Comparison of ENCODE assay signal across 33 cellular contexts in genomic region chr13:42140494-42140893, GRCh38.
"Had no signal": no experiment of that assay in that cellular context is flagged by ENCODE, and none has a peak within 500 bp of the region (broad histone marks: within the 10 kb centered on the region; RNA-seq: fewer than 3 reads in every experiment).

No MANE protein-coding gene starts in this region.

- H3K9me2 ChIP-seq: SK-N-SH had no signal

- H3K27ac Mint-ChIP-seq: activated CD4-positive, alpha-beta T cell treated with anti-CD3 and anti-CD28 coated beads, Interleukin-2, amount 10 ng/mL, durations not matched to agents 24 days and 14 days; activated naive CD8-positive, alpha-beta T cell treated with anti-CD3 and anti-CD28 coated beads, Interleukin-2, amount 10 ng/mL, durations not matched to agents 7 days and 5 days; activated T-helper 17 cell treated with anti-CD3 and anti-CD28 coated beads, Interleukin-2, amount 50 U/mL, for 72 hours; T-helper 1 cell treated with Interleukin-12 subunit alpha and Interleukin-12 subunit beta and Interleukin-4 antibody, amounts not matched to agents 30 μg/mL and 1 μg/mL, for 36 hours; T-helper 2 cell treated with Interferon-gamma antibody and Interleukin-4, amounts not matched to agents 5 μg/mL and 100 μg/mL, for 36 hours had no signal

- H3K9me3 ChIP-seq: adrenal gland, body of pancreas, Peyer's patch, SJSA1, SK-N-SH had no signal

- H3K36me3 ChIP-seq: adrenal gland, Peyer's patch, SJSA1 had no signal

- H3K27me3 ChIP-seq: adrenal gland, body of pancreas, Peyer's patch, SJSA1 had no signal

- H3K4me3 Mint-ChIP-seq: activated CD4-positive, alpha-beta T cell treated with anti-CD3 and anti-CD28 coated beads, Interleukin-2, amount 10 ng/mL, durations not matched to agents 24 days and 14 days; activated naive CD8-positive, alpha-beta T cell treated with anti-CD3 and anti-CD28 coated beads, Interleukin-2, amount 10 ng/mL, durations not matched to agents 7 days and 5 days; activated T-helper 17 cell treated with anti-CD3 and anti-CD28 coated beads, Interleukin-2, amount 50 U/mL, for 72 hours; T-helper 1 cell treated with Interleukin-12 subunit alpha and Interleukin-12 subunit beta and Interleukin-4 antibody, amounts not matched to agents 30 μg/mL and 1 μg/mL, for 36 hours; T-helper 2 cell treated with Interferon-gamma antibody and Interleukin-4, amounts not matched to agents 5 μg/mL and 100 μg/mL, for 36 hours had no signal

- H3K4me1 ChIP-seq: body of pancreas, Peyer's patch had no signal

- H3K4me3 ChIP-seq: adrenal gland, body of pancreas, Peyer's patch, SJSA1 had no signal

- ATAC-seq: activated T-helper 17 cell treated with anti-CD3 and anti-CD28 coated beads, Interleukin-2, amount 50 U/mL, for 72 hours; body of pancreas; PC-3 had no signal

- H3K4me2 ChIP-seq: SK-N-SH had no signal

- H3K27ac ChIP-seq: adrenal gland, body of pancreas, Peyer's patch, SJSA1 had no signal

- FAIRE-seq: astrocyte, TTC549 had no signal

- H3K27me3 Mint-ChIP-seq: activated CD4-positive, alpha-beta T cell treated with anti-CD3 and anti-CD28 coated beads, Interleukin-2, amount 10 ng/mL, durations not matched to agents 24 days and 14 days; activated naive CD8-positive, alpha-beta T cell treated with anti-CD3 and anti-CD28 coated beads, Interleukin-2, amount 10 ng/mL, durations not matched to agents 7 days and 5 days; activated T-helper 17 cell treated with anti-CD3 and anti-CD28 coated beads, Interleukin-2, amount 50 U/mL, for 72 hours had no signal

- DNase-seq: activated CD4-positive, alpha-beta T cell treated with anti-CD3 and anti-CD28 coated beads, Interleukin-2, amount 10 ng/mL, durations not matched to agents 24 days and 14 days; activated CD4-positive, alpha-beta T cell treated with anti-CD3 and anti-CD28 coated beads, Interleukin-2, amount 50 U/mL, for 4 hours; activated CD8-positive, alpha-beta memory T cell treated with anti-CD3 and anti-CD28 coated beads, Interleukin-2, amount 50 U/mL, for 4 hours; activated effector memory CD4-positive, alpha-beta T cell treated with anti-CD3 and anti-CD28 coated beads, Interleukin-2, amount 50 U/mL, for 16 hours; activated naive CD4-positive, alpha-beta T cell; activated naive CD4-positive, alpha-beta T cell treated with anti-CD3 and anti-CD28 coated beads, Interleukin-2, amount 50 U/mL, for 16 hours; activated naive CD8-positive, alpha-beta T cell treated with anti-CD3 and anti-CD28 coated beads, Interleukin-2, amount 10 ng/mL, durations not matched to agents 7 days and 5 days; activated T-cell treated with anti-CD3 and anti-CD28 coated beads for 4 hours; activated T-cell treated with anti-CD3 and anti-CD28 coated beads, Interleukin-2, amount 50 U/mL, for 48 hours; adrenal gland; body of pancreas; caudate nucleus; cerebellar nuclear complex; Karpas-422; NCI-H1092; NCI-H1436 treated with DMSO at 0.1 percent for 48 hours; NCI-H1694 treated with DMSO at 0.1 percent for 48 hours; NCI-H2029; NCI-H510A; NCI-H526; NCI-H748 treated with DMSO at 0.1 percent for 48 hours; NK-92 treated with Interleukin-12 subunit alpha and Interleukin-12 subunit beta, amount 100 ng/mL, for 24 hours; PC-3; Peyer's patch; RPMI8226; SHP77 treated with DMSO at 0.1 percent for 48 hours; SK-N-SH had no signal

- H3K9me3 Mint-ChIP-seq: activated T-helper 17 cell treated with anti-CD3 and anti-CD28 coated beads, Interleukin-2, amount 50 U/mL, for 72 hours had no signal
